1 cellular context compared by ENCODE assay signal in genomic region chr9:33024966-33025571, GRCh38.
A peak's percentile ranks its signal among the peaks of the same experiment; 100 is the strongest.
TF ChIP-seq lines count a peak whose summit lies in the region.

Gene DNAJA1, plus strand, starts transcription at chr9:33025273. Its CDS starts 1,212 bp downstream, at chr9:33026485.

TF ChIP-seq in HepG2, 621 proteins besides CTCF, POLR2A, EP300 and RAD21 (continued from another document and continues in another):
- TF ChIP-seq GMEB2 (CRISPR knock-in tag; IDR thresholded peaks at IDR 0.05; ENCODE audit: low read depth) (no peak; the same call in 1 of the 2 replicates), ZNF350 (CRISPR knock-in tag; IDR thresholded peaks at IDR 0.05; ENCODE audit: borderline replicate concordance, low read depth) (peak; percentile 96), ELF3 (CRISPR knock-in tag; IDR thresholded peaks at IDR 0.05) (peak; percentile 70; the same call in 1 of the 2 replicates), TGIF2 (CRISPR knock-in tag; IDR thresholded peaks at IDR 0.05) (no peak), ZBTB1 (CRISPR knock-in tag; IDR thresholded peaks at IDR 0.05; ENCODE audit: borderline replicate concordance) (0 out of 2 replicates have a peak, but pooled peaks have one; percentile 10), AGO1 (IDR thresholded peaks at IDR 0.05; ENCODE audit: low read depth, low read length, poor library complexity, severe bottlenecking) (no peak), HNF4A (CRISPR knock-in tag; IDR thresholded peaks at IDR 0.05) (no peak), ZBTB7A (CRISPR knock-in tag; IDR thresholded peaks at IDR 0.05) (no peak; the same call in 1 of the 2 replicates), ZSCAN25 (CRISPR knock-in tag; IDR thresholded peaks at IDR 0.05) (0 out of 2 replicates have a peak, but pooled peaks have one; percentile 58), SOX5 (CRISPR knock-in tag; IDR thresholded peaks at IDR 0.05; ENCODE audit: borderline replicate concordance) (peak; percentile 41; the same call in 1 of the 2 replicates), ZNF484 (CRISPR knock-in tag; IDR thresholded peaks at IDR 0.05; ENCODE audit: borderline replicate concordance, low read depth) (no peak), ZBTB42 (CRISPR knock-in tag; IDR thresholded peaks at IDR 0.05) (no peak; the same call in none of the 2 replicates), HMGXB3 (CRISPR knock-in tag; IDR thresholded peaks at IDR 0.05; ENCODE audit: borderline replicate concordance) (peak; percentile 57; the same call in 1 of the 2 replicates), ZNF556 (CRISPR knock-in tag; IDR thresholded peaks at IDR 0.05; ENCODE audit: borderline replicate concordance) (peak; percentile 55), TEAD3 (CRISPR knock-in tag; optimal IDR thresholded peaks at IDR 0.05; ENCODE audit: borderline replicate concordance) (no peak), SRY (CRISPR knock-in tag; IDR thresholded peaks at IDR 0.05) (peak; percentile 86; the same call in 1 of the 2 replicates), ZNF652 (CRISPR knock-in tag; IDR thresholded peaks at IDR 0.05; ENCODE audit: borderline replicate concordance, low read depth) (no peak), NFIB (CRISPR knock-in tag; IDR thresholded peaks at IDR 0.05; ENCODE audit: borderline replicate concordance) (no peak), ZNF773 (CRISPR knock-in tag; IDR thresholded peaks at IDR 0.05; ENCODE audit: borderline replicate concordance) (no peak), MED1 (CRISPR knock-in tag; IDR thresholded peaks at IDR 0.05) (peak; percentile 50), TIGD3 (CRISPR knock-in tag; IDR thresholded peaks at IDR 0.05; ENCODE audit: borderline replicate concordance) (no peak), REL (CRISPR knock-in tag; conservative IDR thresholded peaks at IDR 0.05) (peak; percentile 91), ZNF512 (CRISPR knock-in tag; IDR thresholded peaks at IDR 0.05) (no peak), ZFP36 (IDR thresholded peaks at IDR 0.05; ENCODE audit: borderline replicate concordance, low read depth, low read length, partially characterized antibody) (no peak), ZNF563 (CRISPR knock-in tag; IDR thresholded peaks at IDR 0.05) (no peak), NFE2L1 (CRISPR knock-in tag; IDR thresholded peaks at IDR 0.05; ENCODE audit: borderline replicate concordance) (no peak), PHF8 (CRISPR knock-in tag; IDR thresholded peaks at IDR 0.05) (peak; percentile 86), MZF1 (CRISPR knock-in tag; IDR thresholded peaks at IDR 0.05; ENCODE audit: borderline replicate concordance) (no peak), KAT2B (IDR thresholded peaks at IDR 0.05; ENCODE audit: borderline replicate concordance, low read depth, low read length) (no peak), ZNF639 (CRISPR knock-in tag; conservative IDR thresholded peaks at IDR 0.05) (peak; percentile 73; the same call in 1 of the 2 replicates)
- TF ChIP-seq, protein P1, sequence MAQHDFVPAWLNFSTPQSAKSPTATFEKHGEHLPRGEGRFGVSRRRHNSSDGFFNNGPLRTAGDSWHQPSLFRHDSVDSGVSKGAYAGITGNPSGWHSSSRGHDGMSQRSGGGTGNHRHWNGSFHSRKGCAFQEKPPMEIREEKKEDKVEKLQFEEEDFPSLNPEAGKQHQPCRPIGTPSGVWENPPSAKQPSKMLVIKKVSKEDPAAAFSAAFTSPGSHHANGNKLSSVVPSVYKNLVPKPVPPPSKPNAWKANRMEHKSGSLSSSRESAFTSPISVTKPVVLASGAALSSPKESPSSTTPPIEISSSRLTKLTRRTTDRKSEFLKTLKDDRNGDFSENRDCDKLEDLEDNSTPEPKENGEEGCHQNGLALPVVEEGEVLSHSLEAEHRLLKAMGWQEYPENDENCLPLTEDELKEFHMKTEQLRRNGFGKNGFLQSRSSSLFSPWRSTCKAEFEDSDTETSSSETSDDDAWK (CRISPR knock-in tag; IDR thresholded peaks at IDR 0.05), result no peak
- TF ChIP-seq, protein P2, sequence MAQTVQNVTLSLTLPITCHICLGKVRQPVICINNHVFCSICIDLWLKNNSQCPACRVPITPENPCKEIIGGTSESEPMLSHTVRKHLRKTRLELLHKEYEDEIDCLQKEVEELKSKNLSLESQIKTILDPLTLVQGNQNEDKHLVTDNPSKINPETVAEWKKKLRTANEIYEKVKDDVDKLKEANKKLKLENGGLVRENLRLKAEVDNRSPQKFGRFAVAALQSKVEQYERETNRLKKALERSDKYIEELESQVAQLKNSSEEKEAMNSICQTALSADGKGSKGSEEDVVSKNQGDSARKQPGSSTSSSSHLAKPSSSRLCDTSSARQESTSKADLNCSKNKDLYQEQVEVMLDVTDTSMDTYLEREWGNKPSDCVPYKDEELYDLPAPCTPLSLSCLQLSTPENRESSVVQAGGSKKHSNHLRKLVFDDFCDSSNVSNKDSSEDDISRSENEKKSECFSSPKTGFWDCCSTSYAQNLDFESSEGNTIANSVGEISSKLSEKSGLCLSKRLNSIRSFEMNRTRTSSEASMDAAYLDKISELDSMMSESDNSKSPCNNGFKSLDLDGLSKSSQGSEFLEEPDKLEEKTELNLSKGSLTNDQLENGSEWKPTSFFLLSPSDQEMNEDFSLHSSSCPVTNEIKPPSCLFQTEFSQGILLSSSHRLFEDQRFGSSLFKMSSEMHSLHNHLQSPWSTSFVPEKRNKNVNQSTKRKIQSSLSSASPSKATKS (CRISPR knock-in tag; IDR thresholded peaks at IDR 0.05), result peak; percentile 59; the same call in 1 of the 2 replicates
- TF ChIP-seq, protein P3, sequence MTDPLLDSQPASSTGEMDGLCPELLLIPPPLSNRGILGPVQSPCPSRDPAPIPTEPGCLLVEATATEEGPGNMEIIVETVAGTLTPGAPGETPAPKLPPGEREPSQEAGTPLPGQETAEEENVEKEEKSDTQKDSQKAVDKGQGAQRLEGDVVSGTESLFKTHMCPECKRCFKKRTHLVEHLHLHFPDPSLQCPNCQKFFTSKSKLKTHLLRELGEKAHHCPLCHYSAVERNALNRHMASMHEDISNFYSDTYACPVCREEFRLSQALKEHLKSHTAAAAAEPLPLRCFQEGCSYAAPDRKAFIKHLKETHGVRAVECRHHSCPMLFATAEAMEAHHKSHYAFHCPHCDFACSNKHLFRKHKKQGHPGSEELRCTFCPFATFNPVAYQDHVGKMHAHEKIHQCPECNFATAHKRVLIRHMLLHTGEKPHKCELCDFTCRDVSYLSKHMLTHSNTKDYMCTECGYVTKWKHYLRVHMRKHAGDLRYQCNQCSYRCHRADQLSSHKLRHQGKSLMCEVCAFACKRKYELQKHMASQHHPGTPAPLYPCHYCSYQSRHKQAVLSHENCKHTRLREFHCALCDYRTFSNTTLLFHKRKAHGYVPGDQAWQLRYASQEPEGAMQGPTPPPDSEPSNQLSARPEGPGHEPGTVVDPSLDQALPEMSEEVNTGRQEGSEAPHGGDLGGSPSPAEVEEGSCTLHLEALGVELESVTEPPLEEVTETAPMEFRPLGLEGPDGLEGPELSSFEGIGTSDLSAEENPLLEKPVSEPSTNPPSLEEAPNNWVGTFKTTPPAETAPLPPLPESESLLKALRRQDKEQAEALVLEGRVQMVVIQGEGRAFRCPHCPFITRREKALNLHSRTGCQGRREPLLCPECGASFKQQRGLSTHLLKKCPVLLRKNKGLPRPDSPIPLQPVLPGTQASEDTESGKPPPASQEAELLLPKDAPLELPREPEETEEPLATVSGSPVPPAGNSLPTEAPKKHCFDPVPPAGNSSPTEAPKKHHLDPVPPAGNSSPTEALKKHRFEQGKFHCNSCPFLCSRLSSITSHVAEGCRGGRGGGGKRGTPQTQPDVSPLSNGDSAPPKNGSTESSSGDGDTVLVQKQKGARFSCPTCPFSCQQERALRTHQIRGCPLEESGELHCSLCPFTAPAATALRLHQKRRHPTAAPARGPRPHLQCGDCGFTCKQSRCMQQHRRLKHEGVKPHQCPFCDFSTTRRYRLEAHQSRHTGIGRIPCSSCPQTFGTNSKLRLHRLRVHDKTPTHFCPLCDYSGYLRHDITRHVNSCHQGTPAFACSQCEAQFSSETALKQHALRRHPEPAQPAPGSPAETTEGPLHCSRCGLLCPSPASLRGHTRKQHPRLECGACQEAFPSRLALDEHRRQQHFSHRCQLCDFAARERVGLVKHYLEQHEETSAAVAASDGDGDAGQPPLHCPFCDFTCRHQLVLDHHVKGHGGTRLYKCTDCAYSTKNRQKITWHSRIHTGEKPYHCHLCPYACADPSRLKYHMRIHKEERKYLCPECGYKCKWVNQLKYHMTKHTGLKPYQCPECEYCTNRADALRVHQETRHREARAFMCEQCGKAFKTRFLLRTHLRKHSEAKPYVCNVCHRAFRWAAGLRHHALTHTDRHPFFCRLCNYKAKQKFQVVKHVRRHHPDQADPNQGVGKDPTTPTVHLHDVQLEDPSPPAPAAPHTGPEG (CRISPR knock-in tag; IDR thresholded peaks at IDR 0.05), result peak; percentile 81
- TF ChIP-seq, protein P4, sequence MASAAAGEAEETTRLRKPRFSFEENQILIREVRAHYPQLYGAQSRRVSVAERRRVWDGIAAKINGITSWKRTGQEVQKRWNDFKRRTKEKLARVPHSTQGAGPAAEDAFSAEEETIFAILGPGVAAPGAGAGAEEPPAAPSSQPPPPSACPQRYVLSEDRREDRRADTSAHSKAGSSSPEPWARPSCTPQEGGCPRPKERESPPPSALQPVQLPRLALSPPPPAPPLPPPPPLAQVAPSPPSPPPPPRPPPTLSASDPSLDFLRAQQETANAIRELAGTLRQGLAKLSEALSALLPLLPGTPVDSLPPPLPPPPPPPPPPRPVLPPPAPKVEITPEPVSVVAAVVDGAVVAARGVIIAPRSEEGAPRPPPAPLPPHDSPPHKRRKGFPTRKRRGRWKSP (CRISPR knock-in tag; IDR thresholded peaks at IDR 0.05), result peak; percentile 99
